Comparison of ENCODE assay signal across 25 cellular contexts in the genomic region with DNA sequence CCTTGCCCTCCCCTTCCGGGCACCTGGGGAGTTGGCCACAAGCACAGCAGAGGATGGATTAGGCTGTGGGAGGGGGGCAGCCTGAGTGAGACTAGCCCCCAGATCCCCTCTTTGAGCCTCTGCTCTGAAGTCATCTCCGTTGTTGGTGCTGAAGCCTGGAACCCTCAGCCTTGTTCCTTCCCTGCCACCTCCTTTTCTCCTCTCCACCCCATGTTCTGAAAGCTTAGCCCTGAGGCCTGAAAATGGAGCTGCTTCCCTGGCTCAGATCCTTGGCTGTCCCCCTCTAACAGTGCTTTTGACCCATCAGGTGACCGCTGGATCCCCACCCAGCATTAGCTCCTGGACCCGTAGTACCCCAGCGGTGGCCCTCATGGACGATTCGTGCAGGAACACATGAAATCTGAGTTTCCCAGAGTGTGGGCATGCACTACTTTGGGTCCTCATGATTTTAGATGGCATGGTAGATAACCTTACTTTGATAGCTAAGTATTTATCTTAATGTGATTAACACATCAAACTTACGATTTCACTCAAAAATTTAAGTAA. TPM values are rescaled to one million over a fixed set of nuclear protein-coding genes. Genes with fewer than 3 reads are reported as not detected.
DNase-seq lines count a peak whose midpoint lies in the region; ATAC-seq and TF ChIP-seq lines count a peak whose summit lies in the region.
"Had no signal": no experiment of that assay in that cellular context is flagged by ENCODE, and none has a peak within 500 bp of the region (broad histone marks: within the 10 kb centered on the region; RNA-seq: fewer than 3 reads in every experiment).

No MANE protein-coding gene starts in this region.

- H3K4me3 ChIP-seq in lung: no peak overlapping the region
- no peak overlapping the region for H3K4me3 ChIP-seq in gastrocnemius medialis
- H3K4me3 ChIP-seq: BLaER1 treated with 17β-estradiol and CSF1 and Interleukin-3, amounts not matched to agents 10 nM and 100 nM; HAP-1 had no signal

- 95 to 96% methylated on average over 8 of the region's 8 CpGs for WGBS in lung, 2 donors

- H3K4me1 ChIP-seq in lung (ENCODE audit: control insufficient read depth in 2 of 2, insufficient read depth in 2 of 2, low read length in 2 of 2): peaks cover 0 to 3% of the 10 kb centered on the region in 2 donors
- peaks cover 31 to 47% of the 10 kb centered on the region in 2 donors for H3K4me1 ChIP-seq in gastrocnemius medialis
- H3K4me1 ChIP-seq: BLaER1 treated with 17β-estradiol and CSF1 and Interleukin-3, amounts not matched to agents 10 nM and 100 nM; Caco-2; HAP-1 had no signal

- TF ChIP-seq POLR2A in gastrocnemius medialis (IDR thresholded peaks at IDR 0.05): no peak

- no peak for TF ChIP-seq CTCF in lung (IDR thresholded peaks at IDR 0.05; ENCODE audit: control extremely low read depth, extremely low read depth)
- TF ChIP-seq CTCF in gastrocnemius medialis (IDR thresholded peaks at IDR 0.05 in 4 of 5, conservative IDR thresholded peaks at IDR 0.05 in 1 of 5): no peak

- no peak overlapping the region for H3K27ac ChIP-seq in lung (ENCODE audit: low read depth in 1 of 2, low read length in 1 of 2)
- H3K27ac ChIP-seq in gastrocnemius medialis: peak overlapping the region; percentile 81 to 89 (median 87)
- H3K27ac ChIP-seq: 22Rv1; BLaER1 treated with 17β-estradiol and CSF1 and Interleukin-3, amounts not matched to agents 10 nM and 100 nM; RWPE1 had no signal

- peak; percentile 19 for DNase-seq in activated CD8-positive, alpha-beta memory T cell treated with anti-CD3 and anti-CD28 coated beads for 24 hours
- no peak for DNase-seq in activated CD8-positive, alpha-beta memory T cell treated with anti-CD3 and anti-CD28 coated beads, Interleukin-2, amount 50 U/mL, for 48 hours
- DNase-seq in lung (ENCODE audit: low spot score) (peak; percentile 14), gastrocnemius medialis (no peak), hypothalamus (lab: John Stamatoyannopoulos, UW) (no peak), NCI-H2107 treated with DMSO at 0.1 percent for 48 hours (lab: John Stamatoyannopoulos, UW; ENCODE audit: unreplicated experiment) (no peak)
- no peak for DNase-seq in activated CD4-positive, alpha-beta T cell treated with anti-CD3 and anti-CD28 coated beads for 48 hours
- DNase-seq: ACHN; Caco-2; CD4-positive, alpha-beta memory T cell; DMS 273 treated with DMSO at 0.1 percent for 48 hours; DMS79 treated with DMSO at 0.1 percent for 48 hours; NCI-H1105; NCI-H146; NCI-H2029; NCI-H345; NCI-H524; NCI-H774; NK-92 treated with Interleukin-12 subunit alpha and Interleukin-12 subunit beta, amount 100 ng/mL, for 24 hours; SIG-M5 had no signal

- H3K27me3 ChIP-seq in lung (ENCODE audit: control insufficient read depth, insufficient read depth) (no peaks in the 10 kb centered on the region), gastrocnemius medialis (no peaks in the 10 kb centered on the region)

- no peaks in the 10 kb centered on the region for H3K36me3 ChIP-seq in lung (ENCODE audit: control insufficient read depth in 2 of 2, insufficient read depth in 2 of 2, low read length in 2 of 2)
- no peaks in the 10 kb centered on the region for H3K36me3 ChIP-seq in gastrocnemius medialis
- H3K36me3 ChIP-seq: BLaER1 treated with 17β-estradiol and CSF1 and Interleukin-3, amounts not matched to agents 10 nM and 100 nM; HAP-1 had no signal

- intact Hi-C loops in gastrocnemius medialis (cut with DNase I; ENCODE audit: low total_unique reads): no loop called here

- no peak for ATAC-seq in lung (ENCODE audit: insufficient read depth, low FRiP score)
- ATAC-seq in gastrocnemius medialis: no peak
- ATAC-seq in GM21515 (IDR thresholded peaks at IDR 0.05; ENCODE audit: unreplicated experiment): no peak

- in situ Hi-C loops in gastrocnemius medialis (cut with MboI; ENCODE audit: low sequenced_read_pairs in 4 of 4): no loop called here

- no peaks in the 10 kb centered on the region for H3K9me3 ChIP-seq in lung (ENCODE audit: control insufficient read depth in 2 of 2, insufficient read depth in 1 of 2, low read length in 1 of 2)
- H3K9me3 ChIP-seq in gastrocnemius medialis: no peaks in the 10 kb centered on the region
- H3K9me3 ChIP-seq: Caco-2, HAP-1 had no signal

RNA-seq across cellular contexts. Expression of gene ANGPTL2, which starts 21.6 kb away (rescaled TPM):
- 10 to 100 TPM in 1 of 2 donors, 1 to 10 TPM in 1; 9.5 to 18.8 TPM for total RNA-seq in lung
- 10 to 100 TPM in 1 of 2 donors, 1 to 10 TPM in 1; 7.5 to 12.6 TPM for polyA plus RNA-seq in lung
- total RNA-seq in gastrocnemius medialis: 10 to 100 TPM in 3 of 4 donors, 1 to 10 TPM in 1; 9.1 to 48.3 (median 12.1) TPM
- total RNA-seq: Caco-2; CD4-positive, alpha-beta memory T cell had no signal
- polyA plus RNA-seq: CD4-positive, alpha-beta memory T cell had no signal

Comparison
In these comparisons a context has a peak if more than half of its experiments do, and no peak if none do; other contexts are left out.
1. DNase-seq: peak in activated CD8-positive, alpha-beta memory T cell treated with anti-CD3 and anti-CD28 coated beads for 24 hours (single experiment) and lung (single experiment); none in activated CD8-positive, alpha-beta memory T cell treated with anti-CD3 and anti-CD28 coated beads, Interleukin-2, amount 50 U/mL, for 48 hours (single experiment), gastrocnemius medialis (0 of 2), hypothalamus (0 of 51), NCI-H2107 treated with DMSO at 0.1 percent for 48 hours (single experiment) and activated CD4-positive, alpha-beta T cell treated with anti-CD3 and anti-CD28 coated beads for 48 hours (single experiment).
2. H3K27ac ChIP-seq: peak in gastrocnemius medialis (4 of 4); none in lung (0 of 2).